ENCODE assay signal across 10 cellular contexts in genomic region chr1:2301607-2302291, GRCh38.
A peak's percentile ranks its signal among the peaks of the same experiment; 100 is the strongest.
DNase-seq lines count a peak whose midpoint lies in the region; ATAC-seq, FAIRE-seq and TF ChIP-seq lines count a peak whose summit lies in the region.
"Had no signal": no experiment of that assay in that cellular context is flagged by ENCODE, and none has a peak within 500 bp of the region (broad histone marks: within the 10 kb centered on the region; RNA-seq: fewer than 3 reads in every experiment).

No MANE protein-coding gene starts in this region.

- ATAC-seq in left ventricle myocardium superior (no peak), upper lobe of left lung (ENCODE audit: low FRiP score in 2 of 2) (no peak), GM18861 (IDR thresholded peaks at IDR 0.05; ENCODE audit: unreplicated experiment) (no peak)

- DNase-seq in cardiac muscle cell (ENCODE audit: low read depth in 1 of 2, low spot score in 1 of 2) (no peak), left ventricle myocardium superior (no peak), adipocyte (ENCODE audit: low read depth) (no peak), upper lobe of left lung (peak in 1 of 2 donors; percentile 58), GM12892 (ENCODE audit: insufficient read length) (no peak), retina (no peak)
- DNase-seq: H9 had no signal

- TF ChIP-seq CTCF in cardiac muscle cell (IDR thresholded peaks at IDR 0.05; ENCODE audit: low read depth, low read length) (no peak), upper lobe of left lung (IDR thresholded peaks at IDR 0.05) (no peak)

- H3K4me1 ChIP-seq in cardiac muscle cell (ENCODE audit: low read depth) (peaks cover 32% of the 10 kb centered on the region), adipocyte (ENCODE audit: control insufficient read depth, insufficient read depth, low read length) (peaks cover 28% of the 10 kb centered on the region), mucosa of rectum (ENCODE audit: control insufficient read depth in 2 of 2, insufficient read depth in 2 of 2, low read length in 2 of 2) (peaks cover 16 to 22% of the 10 kb centered on the region in 2 donors), upper lobe of left lung (peaks cover 43 to 66% (median 46%) of the 10 kb centered on the region in 4 donors)

- peaks cover 9% of the 10 kb centered on the region for H3K36me3 ChIP-seq in cardiac muscle cell
- H3K36me3 ChIP-seq in adipocyte (ENCODE audit: control insufficient read depth, insufficient read depth, low read length, severe bottlenecking), result peaks cover 38% of the 10 kb centered on the region
- H3K36me3 ChIP-seq in mucosa of rectum (ENCODE audit: control insufficient read depth in 2 of 2, insufficient read depth in 2 of 2, low read length in 2 of 2), result peaks cover 20 to 27% of the 10 kb centered on the region in 2 donors
- H3K36me3 ChIP-seq in upper lobe of left lung, result peaks cover 17 to 40% (median 37%) of the 10 kb centered on the region in 4 donors

- no peaks in the 10 kb centered on the region for H3K9me3 ChIP-seq in cardiac muscle cell (ENCODE audit: low read depth)
- H3K9me3 ChIP-seq in adipocyte (ENCODE audit: control insufficient read depth, low read length), result no peaks in the 10 kb centered on the region
- no peaks in the 10 kb centered on the region for H3K9me3 ChIP-seq in mucosa of rectum (ENCODE audit: control insufficient read depth in 2 of 2, low read length in 2 of 2)
- H3K9me3 ChIP-seq in upper lobe of left lung, result no peaks in the 10 kb centered on the region
- H3K9me3 ChIP-seq: SJCRH30 had no signal

- TF ChIP-seq POLR2A in upper lobe of left lung (IDR thresholded peaks at IDR 0.05) (no peak), GM12892 (IDR thresholded peaks at IDR 0.05; ENCODE audit: low read depth, low read length) (no peak)

- H3K9ac ChIP-seq in adipocyte (ENCODE audit: low read length), result peak overlapping the region; percentile 49
- no peak overlapping the region for H3K9ac ChIP-seq in mucosa of rectum (ENCODE audit: low read depth in 1 of 2, low read length in 2 of 2)

- no peak for FAIRE-seq in GM12892 (lab: Jason Lieb, UNC)

- TF ChIP-seq EP300 in upper lobe of left lung (IDR thresholded peaks at IDR 0.05), result no peak

- peak overlapping the region; percentile 56 for H3K27ac ChIP-seq in cardiac muscle cell
- H3K27ac ChIP-seq in mucosa of rectum (ENCODE audit: low read depth in 2 of 2, low read length in 2 of 2), result peak overlapping the region; percentile 79 to 90
- peak overlapping the region; percentile 88 to 95 (median 92) for H3K27ac ChIP-seq in upper lobe of left lung

- no peaks in the 10 kb centered on the region for H3K27me3 ChIP-seq in cardiac muscle cell
- H3K27me3 ChIP-seq in adipocyte (replicated peaks; ENCODE audit: control insufficient read depth, insufficient read depth, low read length), result no peaks in the 10 kb centered on the region
- no peaks in the 10 kb centered on the region for H3K27me3 ChIP-seq in mucosa of rectum (ENCODE audit: control insufficient read depth in 2 of 2, insufficient read depth in 2 of 2, low read length in 2 of 2)
- H3K27me3 ChIP-seq in upper lobe of left lung, result no peaks in the 10 kb centered on the region
- H3K27me3 ChIP-seq: SJCRH30 had no signal

- 69 to 100% methylated on average over 3 to 17 of the region's 17 CpGs for WGBS in upper lobe of left lung, 2 donors

- H3K4me3 ChIP-seq in cardiac muscle cell, result no peak overlapping the region
- no peak overlapping the region for H3K4me3 ChIP-seq in adipocyte (ENCODE audit: low read length)
- H3K4me3 ChIP-seq in mucosa of rectum (ENCODE audit: low read length in 2 of 2), result no peak overlapping the region
- H3K4me3 ChIP-seq in upper lobe of left lung, result peak overlapping the region in 2 of 4 donors; percentile 31 to 40

- intact Hi-C loops in left ventricle myocardium superior (cut with micrococcal nuclease), result no loop called here
